Comparison of ENCODE assay signal across 23 cellular contexts in genomic region chr10:103638948-103639347, GRCh38.
A peak's percentile ranks its signal among the peaks of the same experiment; 100 is the strongest.
DNase-seq lines count a peak whose midpoint lies in the region; ATAC-seq and TF ChIP-seq lines count a peak whose summit lies in the region.
"Had no signal": no experiment of that assay in that cellular context is flagged by ENCODE, and none has a peak within 500 bp of the region (broad histone marks: within the 10 kb centered on the region; RNA-seq: fewer than 3 reads in every experiment).

No MANE protein-coding gene starts in this region.

- no peaks in the 10 kb centered on the region for H3K27me3 Mint-ChIP-seq in neural crest cell (ENCODE audit: low read depth)
- H3K27me3 Mint-ChIP-seq: activated naive CD8-positive, alpha-beta T cell treated with anti-CD3 and anti-CD28 coated beads for 36 hours; CD4-positive, alpha-beta T cell; naive thymus-derived CD4-positive, alpha-beta T cell had no signal

- TF ChIP-seq CTCF in right atrium auricular region (IDR thresholded peaks at IDR 0.05) = no peak
- no peak for TF ChIP-seq CTCF in neural crest cell (conservative IDR thresholded peaks at IDR 0.05)
- TF ChIP-seq CTCF in vagina (IDR thresholded peaks at IDR 0.05) = no peak

- DNase-seq in right atrium auricular region (ENCODE audit: low spot score) (no peak), left ventricle myocardium superior (no peak), erythroblast (lab: John Stamatoyannopoulos, UW) (peak; percentile 70 to 79), neural crest cell (ENCODE audit: low read depth, low spot score) (no peak), vagina (ENCODE audit: extremely low spot score in 2 of 2) (no peak), T-helper 9 cell (no peak)
- DNase-seq: ACHN; activated CD4-positive, alpha-beta T cell treated with anti-CD3 and anti-CD28 coated beads, Interleukin-2, amount 50 U/mL, for 4 hours; activated naive CD8-positive, alpha-beta T cell treated with anti-CD3 and anti-CD28 coated beads for 36 hours; activated T-cell treated with anti-CD3 and anti-CD28 coated beads, Interleukin-2, amount 50 U/mL, for 1 hour; CD4-positive, alpha-beta T cell; colonic mucosa; DND-41; H7; naive thymus-derived CD4-positive, alpha-beta T cell; NCI-H187 treated with DMSO at 0.1 percent for 48 hours; NCI-H524 treated with DMSO at 0.1 percent for 48 hours; PC-9; stimulated activated CD4-positive, alpha-beta T cell treated with anti-CD3 and anti-CD28 coated beads, Interleukin-4, amount 100 ng/mL, for 1 hour; upper lobe of right lung had no signal

- no peaks in the 10 kb centered on the region for H3K27me3 ChIP-seq in right atrium auricular region
- H3K27me3 ChIP-seq in vagina = no peaks in the 10 kb centered on the region
- H3K27me3 ChIP-seq: colonic mucosa, hepatocyte, upper lobe of right lung had no signal

- H3K4me1 Mint-ChIP-seq in neural crest cell = peaks cover 60% of the 10 kb centered on the region

- intact Hi-C loops in left ventricle myocardium superior (cut with micrococcal nuclease) = no loop called here
- intact Hi-C loops in vagina (cut with DNase I) = no loop called here

- peak overlapping the region; percentile 64 to 70 for H3K27ac ChIP-seq in right atrium auricular region
- H3K27ac ChIP-seq in vagina = peak overlapping the region; percentile 87
- H3K27ac ChIP-seq: PC-9 had no signal

- ATAC-seq in left ventricle myocardium superior (no peak), HG03175 (IDR thresholded peaks at IDR 0.05; ENCODE audit: unreplicated experiment) (no peak), GM21526 (IDR thresholded peaks at IDR 0.05; ENCODE audit: low FRiP score, unreplicated experiment) (no peak)
- ATAC-seq: naive thymus-derived CD4-positive, alpha-beta T cell had no signal

- H3K9me3 Mint-ChIP-seq in neural crest cell = no peaks in the 10 kb centered on the region
- H3K9me3 Mint-ChIP-seq: activated naive CD8-positive, alpha-beta T cell treated with anti-CD3 and anti-CD28 coated beads for 36 hours; CD4-positive, alpha-beta T cell; naive thymus-derived CD4-positive, alpha-beta T cell had no signal

- H3K27ac Mint-ChIP-seq in neural crest cell (ENCODE audit: unreplicated experiment) = peak overlapping the region; percentile 8
- H3K27ac Mint-ChIP-seq: activated naive CD8-positive, alpha-beta T cell treated with anti-CD3 and anti-CD28 coated beads for 36 hours; CD4-positive, alpha-beta T cell; naive thymus-derived CD4-positive, alpha-beta T cell had no signal

- peaks cover 0 to 65% of the 10 kb centered on the region in 2 donors for H3K4me1 ChIP-seq in right atrium auricular region
- peaks cover 84% of the 10 kb centered on the region for H3K4me1 ChIP-seq in vagina

- H3K4me3 ChIP-seq in right atrium auricular region = no peak overlapping the region
- H3K4me3 ChIP-seq in vagina = no peak overlapping the region
- H3K4me3 ChIP-seq: colonic mucosa, hepatocyte, PC-9, upper lobe of right lung had no signal

- H3K9me3 ChIP-seq in right atrium auricular region = no peaks in the 10 kb centered on the region
- no peaks in the 10 kb centered on the region for H3K9me3 ChIP-seq in vagina
- H3K9me3 ChIP-seq: colonic mucosa, upper lobe of right lung had no signal

- H3K36me3 ChIP-seq in right atrium auricular region = no peaks in the 10 kb centered on the region
- H3K36me3 ChIP-seq in vagina = no peaks in the 10 kb centered on the region
- H3K36me3 ChIP-seq: colonic mucosa, upper lobe of right lung had no signal

- TF ChIP-seq POLR2A in erythroblast (IDR thresholded peaks at IDR 0.05; ENCODE audit: low read length) (no peak), vagina (IDR thresholded peaks at IDR 0.05) (no peak)

- H3K36me3 Mint-ChIP-seq in neural crest cell (ENCODE audit: low read depth) = no peaks in the 10 kb centered on the region
- H3K36me3 Mint-ChIP-seq: activated naive CD8-positive, alpha-beta T cell treated with anti-CD3 and anti-CD28 coated beads for 36 hours had no signal

- H3K4me3 Mint-ChIP-seq in neural crest cell = no peak overlapping the region
- H3K4me3 Mint-ChIP-seq: activated naive CD8-positive, alpha-beta T cell treated with anti-CD3 and anti-CD28 coated beads for 36 hours; CD4-positive, alpha-beta T cell; naive thymus-derived CD4-positive, alpha-beta T cell had no signal

Comparison
In these comparisons a context has a peak if more than half of its experiments do, and no peak if none do; other contexts are left out.
1. DNase-seq: peak in erythroblast (2 of 2); none in right atrium auricular region (single experiment), left ventricle myocardium superior (single experiment), neural crest cell (single experiment), vagina (0 of 2) and T-helper 9 cell (single experiment).